ENCODE assay signal across 8 cellular contexts in the genomic region with DNA sequence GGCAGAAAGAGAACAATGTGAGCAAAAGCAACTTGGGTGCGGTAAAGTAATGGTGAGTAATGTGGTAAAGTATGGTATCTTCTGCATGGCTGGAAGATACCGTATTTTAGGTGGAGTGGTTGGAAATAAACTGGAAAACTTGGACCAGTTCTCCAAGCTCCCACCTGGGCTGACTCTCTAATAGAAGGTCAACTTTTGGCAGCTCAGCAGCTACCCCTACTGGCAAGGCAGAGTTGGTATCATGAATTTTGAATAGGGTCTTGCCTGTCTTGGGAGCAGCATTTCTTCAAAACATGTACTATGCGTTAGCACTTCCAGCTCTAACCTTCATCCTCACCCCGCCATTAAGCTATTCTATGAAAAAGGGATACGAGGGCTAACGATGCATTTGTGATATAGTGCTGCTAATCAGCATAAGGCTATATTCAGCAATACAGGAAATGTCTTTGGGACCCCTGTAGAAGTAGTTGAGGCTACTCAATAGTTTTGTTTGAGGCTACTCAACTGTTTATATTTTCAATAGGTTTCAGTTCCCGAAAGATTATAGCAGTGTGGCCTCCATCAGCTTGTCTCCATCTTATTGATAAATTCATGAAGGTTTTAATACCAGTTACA.
DNase-seq lines count a peak whose midpoint lies in the region; ATAC-seq and TF ChIP-seq lines count a peak whose summit lies in the region.

No MANE protein-coding gene starts in this region.

- H3K9me3 ChIP-seq in adipocyte (ENCODE audit: control insufficient read depth, low read length) (no peaks in the 10 kb centered on the region), hepatocyte (ENCODE audit: low read depth) (no peaks in the 10 kb centered on the region)

- WGBS in hepatocyte (ENCODE audit: low lambda C conversion rate, missing lambda C conversion rate): 48% methylated on average over 7 of the region's 7 CpGs

- H3K27me3 ChIP-seq in adipocyte (replicated peaks; ENCODE audit: control insufficient read depth, insufficient read depth, low read length) (no peaks in the 10 kb centered on the region), hepatocyte (no peaks in the 10 kb centered on the region)

- peak; percentile 32 for DNase-seq in activated CD4-positive, alpha-beta T cell treated with anti-CD3 and anti-CD28 coated beads for 48 hours
- DNase-seq in activated CD4-positive, alpha-beta T cell treated with anti-CD3 and anti-CD28 coated beads for 4 hours: no peak
- DNase-seq in NCI-H2171 (lab: John Stamatoyannopoulos, UW): peak; percentile 32
- peak; percentile 76 for DNase-seq in adipocyte (ENCODE audit: low read depth)
- peak; percentile 63 for DNase-seq in hepatocyte (ENCODE audit: low spot score)
- peak; percentile 7 for DNase-seq in stimulated activated CD4-positive, alpha-beta T cell treated with anti-CD3 and anti-CD28 coated beads, Interleukin-4, amount 100 ng/mL, for 1 hour
- no peak for DNase-seq in NCI-H345 treated with DMSO at 0.1 percent for 48 hours (lab: John Stamatoyannopoulos, UW; ENCODE audit: unreplicated experiment)

- H3K79me2 ChIP-seq in hepatocyte: no peaks in the 10 kb centered on the region

- H3K4me3 ChIP-seq in adipocyte (ENCODE audit: low read length): no peak overlapping the region
- H3K4me3 ChIP-seq in hepatocyte: no peak overlapping the region

- H3K4me1 ChIP-seq in adipocyte (ENCODE audit: control insufficient read depth, insufficient read depth, low read length) (peaks cover 6% of the 10 kb centered on the region), hepatocyte (ENCODE audit: insufficient read depth) (no peaks in the 10 kb centered on the region)

- peak; percentile 65 for TF ChIP-seq CTCF in hepatocyte (IDR thresholded peaks at IDR 0.05; ENCODE audit: poor library complexity)

- H4K20me1 ChIP-seq in hepatocyte (ENCODE audit: insufficient read depth, poor library complexity, severe bottlenecking): no peaks in the 10 kb centered on the region

- H3K4me2 ChIP-seq in hepatocyte: no peak overlapping the region

- no peak overlapping the region for H2AFZ ChIP-seq in hepatocyte

- H3K9me2 ChIP-seq in hepatocyte (replicated peaks; ENCODE audit: insufficient read depth): no peaks in the 10 kb centered on the region

- no peak overlapping the region for H3K9ac ChIP-seq in adipocyte (ENCODE audit: low read length)

- peak; percentile 67 for ATAC-seq in HG02642 (IDR thresholded peaks at IDR 0.05; ENCODE audit: poor library complexity, unreplicated experiment)

- no peak overlapping the region for H3K27ac ChIP-seq in hepatocyte

- H3K36me3 ChIP-seq in adipocyte (ENCODE audit: control insufficient read depth, insufficient read depth, low read length, severe bottlenecking) (no peaks in the 10 kb centered on the region), hepatocyte (replicated peaks; ENCODE audit: insufficient read depth, low read depth) (no peaks in the 10 kb centered on the region)

Comparison
In these comparisons a context has a peak if more than half of its experiments do, and no peak if none do; other contexts are left out.
1. DNase-seq: peak in activated CD4-positive, alpha-beta T cell treated with anti-CD3 and anti-CD28 coated beads for 48 hours (single experiment), NCI-H2171 (single experiment), adipocyte (single experiment), hepatocyte (single experiment) and stimulated activated CD4-positive, alpha-beta T cell treated with anti-CD3 and anti-CD28 coated beads, Interleukin-4, amount 100 ng/mL, for 1 hour (single experiment); none in activated CD4-positive, alpha-beta T cell treated with anti-CD3 and anti-CD28 coated beads for 4 hours (0 of 2) and NCI-H345 treated with DMSO at 0.1 percent for 48 hours (single experiment).